ENCODE assay signal across 8 cellular contexts in genomic region chr9:113875917-113876805, GRCh38. TPM values are rescaled to one million over a fixed set of nuclear protein-coding genes. Genes with fewer than 3 reads are reported as not detected.
DNase-seq lines count a peak whose midpoint lies in the region; ATAC-seq, FAIRE-seq and TF ChIP-seq lines count a peak whose summit lies in the region.

Gene ZNF618, plus strand, starts transcription at chr9:113876309. Its CDS starts 72 bp downstream, at chr9:113876381.

- CTCF ChIA-PET in AG04450 (lab: Charles Lee): interaction anchor here (0.7 to 1.6 kb wide), 11 partner anchors 9 to 232 kb away, joined by 3 to 8 read pairs (median 4); no protein-coding TSS in a partner anchor

- H3K27me3 ChIP-seq in AG04450 (ENCODE audit: control insufficient read depth, insufficient read depth, low read length) (peaks cover under 1% of the 10 kb centered on the region), heart right ventricle (peaks cover 0 to 12% (median 0%) of the 10 kb centered on the region in 7 donors), pancreas (no peaks in the 10 kb centered on the region)

- no peaks in the 10 kb centered on the region for H3K9me3 Mint-ChIP-seq in activated naive CD4-positive, alpha-beta T cell treated with anti-CD3 and anti-CD28 coated beads, Interleukin-2, amount 50 U/mL, for 72 hours

- no peak within 1 kb of the TSS for H3K27ac Mint-ChIP-seq in activated naive CD4-positive, alpha-beta T cell treated with anti-CD3 and anti-CD28 coated beads, Interleukin-2, amount 50 U/mL, for 72 hours

- H3K4me1 ChIP-seq in heart right ventricle (peaks cover 0 to 32% (median 16%) of the 10 kb centered on the region in 9 donors), pancreas (peaks cover 7 to 22% (median 13%) of the 10 kb centered on the region in 3 donors)

- FAIRE-seq in GM12891 (lab: Jason Lieb, UNC) (no peak), pancreas (lab: Jason Lieb, UNC) (no peak)

- no peak for TF ChIP-seq CTCF in AG04450 (IDR thresholded peaks at IDR 0.05; ENCODE audit: low read depth, low read length)
- TF ChIP-seq CTCF in NB4 (IDR thresholded peaks at IDR 0.05; ENCODE audit: low read depth, low read length): no peak
- TF ChIP-seq CTCF in heart right ventricle (IDR thresholded peaks at IDR 0.05): no peak
- no peak for TF ChIP-seq CTCF in pancreas (IDR thresholded peaks at IDR 0.05)

- peak; percentile 68 to 86 for ATAC-seq in activated naive CD4-positive, alpha-beta T cell treated with anti-CD3 and anti-CD28 coated beads, Interleukin-2, amount 50 U/mL, for 72 hours
- peak; percentile 50 to 89 (median 70) for ATAC-seq in heart right ventricle
- peak; percentile 76 to 90 (median 78) for ATAC-seq in pancreas

- no peaks in the 10 kb centered on the region for H3K36me3 ChIP-seq in heart right ventricle
- no peaks in the 10 kb centered on the region for H3K36me3 ChIP-seq in pancreas

- H3K36me3 Mint-ChIP-seq in activated naive CD4-positive, alpha-beta T cell treated with anti-CD3 and anti-CD28 coated beads, Interleukin-2, amount 50 U/mL, for 72 hours: peaks cover 0 to 6% of the 10 kb centered on the region in 2 donors

- POLR2A ChIA-PET in AG04450 (lab: Yijun Ruan, JAX): interaction anchor here (0.7 kb wide), 1 partner anchor 52 kb away, joined by 12 read pairs; no protein-coding TSS in a partner anchor

- peak within 1 kb of the TSS; percentile 68 for H3K4me3 ChIP-seq in AG04450 (ENCODE audit: low read depth, low read length)
- H3K4me3 ChIP-seq in NB4 (ENCODE audit: low read depth, low read length): peak within 1 kb of the TSS; percentile 80
- peak within 1 kb of the TSS; percentile 68 to 93 (median 86) for H3K4me3 ChIP-seq in heart right ventricle
- H3K4me3 ChIP-seq in pancreas: peak within 1 kb of the TSS; percentile 78 to 88 (median 85)

- H3K9me3 ChIP-seq in AG04450 (ENCODE audit: control insufficient read depth, insufficient read depth, low read length) (no peaks in the 10 kb centered on the region), heart right ventricle (no peaks in the 10 kb centered on the region), pancreas (no peaks in the 10 kb centered on the region)

- WGBS in heart right ventricle, 2 donors: 1% methylated on average over 41 to 107 of the region's 117 CpGs
- 0 to 1% methylated on average over 37 to 116 of the region's 117 CpGs for WGBS in pancreas, 2 donors

- H3K27ac ChIP-seq in AG04450 (ENCODE audit: low read depth, low read length) (peak within 1 kb of the TSS; percentile 65), heart right ventricle (peak within 1 kb of the TSS in 9 of 10 donors; percentile 35 to 82 (median 72)), pancreas (peak within 1 kb of the TSS in 3 of 4 donors; percentile 77 to 83 (median 77))

- TF ChIP-seq POLR2A in GM12891 (IDR thresholded peaks at IDR 0.05; ENCODE audit: low read depth, low read length) (no peak), NB4 (IDR thresholded peaks at IDR 0.05; ENCODE audit: extremely low read depth, insufficient read length) (no peak)

- DNase-seq in AG04450 (ENCODE audit: low read depth, low spot score) (no peak), GM12891 (ENCODE audit: insufficient read length, low spot score) (peak; percentile 50), NB4 (ENCODE audit: low read depth) (peak; percentile 55), heart right ventricle (peak; percentile 11 to 40), pancreas (peak; percentile 21 to 74 (median 46)), mesenteric fat pad (ENCODE audit: low spot score) (no peak), NCI-H446 (lab: John Stamatoyannopoulos, UW) (no peak)
- DNase-seq in activated naive CD4-positive, alpha-beta T cell treated with anti-CD3 and anti-CD28 coated beads, Interleukin-2, amount 50 U/mL, for 72 hours (ENCODE audit: low spot score in 2 of 2): peak in 1 of 2 donors; percentile 26

- intact Hi-C loops in heart right ventricle (cut with DNase I) (loop anchor here in 5 of 10 donors (5.0 to 10.0 kb wide), 5 partner anchors 61 to 126 kb away; no protein-coding TSS in a partner anchor), pancreas (cut with DNase I) (no loop called here)

TF ChIP-seq in GM12891, 5 proteins besides CTCF, POLR2A, EP300 and RAD21:
- TF ChIP-seq POU2F2 (IDR thresholded peaks at IDR 0.05; ENCODE audit: low read depth, low read length) (no peak), POLR2AphosphoS5 (IDR thresholded peaks at IDR 0.05; ENCODE audit: low read depth, low read length) (no peak), TAF1 (IDR thresholded peaks at IDR 0.05; ENCODE audit: low read depth, low read length) (no peak), PAX5 (IDR thresholded peaks at IDR 0.05; ENCODE audit: insufficient read depth, low read length, severe bottlenecking) (no peak), SPI1 (IDR thresholded peaks at IDR 0.05; ENCODE audit: low read depth, low read length) (no peak)

RNA-seq across cellular contexts. Expression of gene ZNF618, which starts in this region (rescaled TPM):
- polyA plus RNA-seq in AG04450 (2011; rRNA removed) (8.7 and 11.2 TPM in 2 replicates), heart right ventricle (1 to 10 TPM in 1 of 2 donors, under 1 TPM in 1; 0.59 to 1.1 TPM), pancreas (1 to 10 TPM; 5.1 to 6.4 TPM)
- 16.4 and 21.0 TPM in 2 replicates for polyA minus RNA-seq in AG04450 (2011; rRNA and poly(A)+ RNA removed)
- 0.05 TPM for polyA plus RNA-seq in GM12891 (2012; ENCODE audit: low read depth, missing spikeins)
- total RNA-seq in activated naive CD4-positive, alpha-beta T cell treated with anti-CD3 and anti-CD28 coated beads, Interleukin-2, amount 50 U/mL, for 72 hours: under 1 TPM; 0.08 to 0.09 TPM
- total RNA-seq in heart right ventricle (1 to 10 TPM; 1.1 to 2.5 (median 1.6) TPM), pancreas (10 to 100 TPM in 1 of 6 donors, 1 to 10 TPM in 5; 7.0 to 14.0 (median 8.8) TPM), mesenteric fat pad (8.2 TPM)

Comparison
In these comparisons a context has a peak if more than half of its experiments do, and no peak if none do; other contexts are left out.
1. Peak in ATAC-seq in activated naive CD4-positive, alpha-beta T cell treated with anti-CD3 and anti-CD28 coated beads, Interleukin-2, amount 50 U/mL, for 72 hours; RNA of the gene not detected or under 1 TPM.
2. DNase-seq: peak in GM12891 (single experiment), NB4 (single experiment), heart right ventricle (2 of 2) and pancreas (6 of 6); none in AG04450 (single experiment), mesenteric fat pad (single experiment) and NCI-H446 (0 of 2).
3. Peak in every context shown above with its lines, with median percentiles within 50 percentile points of each other: H3K27ac ChIP-seq, H3K4me3 ChIP-seq and ATAC-seq.